Comparison of ENCODE assay signal across 8 cellular contexts in genomic region chr17:36485805-36486203, GRCh38. TPM values are rescaled to one million over a fixed set of nuclear protein-coding genes. Genes with fewer than 3 reads are reported as not detected.
DNase-seq lines count a peak whose midpoint lies in the region; ATAC-seq and TF ChIP-seq lines count a peak whose summit lies in the region.

No MANE protein-coding gene starts in this region.

- peak overlapping the region; percentile 95 for H3K27ac Mint-ChIP-seq in T-helper 1 cell treated with Interleukin-12 subunit alpha and Interleukin-12 subunit beta and Interleukin-4 antibody, amounts not matched to agents 30 μg/mL and 1 μg/mL, for 36 hours
- peak overlapping the region; percentile 99 for H3K27ac Mint-ChIP-seq in stimulated activated naive B cell treated with anti-CD40 and anti-IgM and Interleukin-4, amounts not matched to agents 10 μg/mL and 1 μg/mL and 100 μg/mL, for 72 hours

- H3K9me3 ChIP-seq in SJCRH30 (replicated peaks) (no peaks in the 10 kb centered on the region), gastroesophageal sphincter (no peaks in the 10 kb centered on the region)

- no peak for TF ChIP-seq POLR2A in gastroesophageal sphincter (IDR thresholded peaks at IDR 0.05)

- H3K27ac ChIP-seq in SJCRH30 (no peak overlapping the region), gastroesophageal sphincter (peak overlapping the region in 3 of 4 donors; percentile 91 to 93 (median 93))

- H3K4me1 ChIP-seq in SJCRH30: no peaks in the 10 kb centered on the region; the same call in 1 of the 2 replicates
- H3K4me1 ChIP-seq in gastroesophageal sphincter: peaks cover 0 to 54% (median 21%) of the 10 kb centered on the region in 3 donors

- 14 to 40% methylated on average over 2 of the region's 10 CpGs for WGBS in gastroesophageal sphincter (ENCODE audit: low coverage in 1 of 2), 2 donors

- H3K4me1 Mint-ChIP-seq in T-helper 1 cell treated with Interleukin-12 subunit alpha and Interleukin-12 subunit beta and Interleukin-4 antibody, amounts not matched to agents 30 μg/mL and 1 μg/mL, for 36 hours (ENCODE audit: low read depth): peaks cover 37% of the 10 kb centered on the region
- H3K4me1 Mint-ChIP-seq in stimulated activated naive B cell treated with anti-CD40 and anti-IgM and Interleukin-4, amounts not matched to agents 10 μg/mL and 1 μg/mL and 100 μg/mL, for 72 hours: peaks cover 27 to 63% of the 10 kb centered on the region in 2 donors

- H3K4me3 ChIP-seq in SJCRH30 (peak overlapping the region; percentile 80), gastroesophageal sphincter (peak overlapping the region; percentile 85 to 94)

- no peak for TF ChIP-seq CTCF in gastroesophageal sphincter (IDR thresholded peaks at IDR 0.05)

- H3K9me3 Mint-ChIP-seq in T-helper 1 cell treated with Interleukin-12 subunit alpha and Interleukin-12 subunit beta and Interleukin-4 antibody, amounts not matched to agents 30 μg/mL and 1 μg/mL, for 36 hours: no peaks in the 10 kb centered on the region
- H3K9me3 Mint-ChIP-seq in stimulated activated naive B cell treated with anti-CD40 and anti-IgM and Interleukin-4, amounts not matched to agents 10 μg/mL and 1 μg/mL and 100 μg/mL, for 72 hours: no peaks in the 10 kb centered on the region

- no peak for ATAC-seq in gastroesophageal sphincter
- peak; percentile 37 to 50 for ATAC-seq in stimulated activated naive B cell treated with anti-CD40 and anti-IgM and Interleukin-4, amounts not matched to agents 10 μg/mL and 1 μg/mL and 100 μg/mL, for 72 hours (replicated peaks)

- peaks cover 14% of the 10 kb centered on the region for H3K27me3 Mint-ChIP-seq in T-helper 1 cell treated with Interleukin-12 subunit alpha and Interleukin-12 subunit beta and Interleukin-4 antibody, amounts not matched to agents 30 μg/mL and 1 μg/mL, for 36 hours (ENCODE audit: low read depth)
- H3K27me3 Mint-ChIP-seq in stimulated activated naive B cell treated with anti-CD40 and anti-IgM and Interleukin-4, amounts not matched to agents 10 μg/mL and 1 μg/mL and 100 μg/mL, for 72 hours: peaks cover 18 to 27% of the 10 kb centered on the region in 2 donors

- no peaks in the 10 kb centered on the region for H3K27me3 ChIP-seq in SJCRH30
- H3K27me3 ChIP-seq in gastroesophageal sphincter: peaks cover 15% of the 10 kb centered on the region

- H3K36me3 Mint-ChIP-seq in T-helper 1 cell treated with Interleukin-12 subunit alpha and Interleukin-12 subunit beta and Interleukin-4 antibody, amounts not matched to agents 30 μg/mL and 1 μg/mL, for 36 hours (ENCODE audit: low read depth): peaks cover 11% of the 10 kb centered on the region
- peaks cover 15 to 17% of the 10 kb centered on the region in 2 donors for H3K36me3 Mint-ChIP-seq in stimulated activated naive B cell treated with anti-CD40 and anti-IgM and Interleukin-4, amounts not matched to agents 10 μg/mL and 1 μg/mL and 100 μg/mL, for 72 hours

- DNase-seq in T-helper 1 cell (no peak), SJCRH30 (no peak), GOT3 (lab: John Stamatoyannopoulos, UW) (no peak), NCI-H187 (lab: John Stamatoyannopoulos, UW) (no peak), NCI-H1105 treated with DMSO at 0.1 percent for 48 hours (lab: John Stamatoyannopoulos, UW) (no peak)
- peak; percentile 18 for DNase-seq in stimulated activated naive B cell treated with anti-CD40 and anti-IgM and Interleukin-4, amounts not matched to agents 10 μg/mL and 1 μg/mL and 100 μg/mL, for 72 hours

- H3K36me3 ChIP-seq in SJCRH30 (peaks cover 17% of the 10 kb centered on the region), gastroesophageal sphincter (peaks cover 0 to 4% of the 10 kb centered on the region in 2 donors)

- TF ChIP-seq EP300 in gastroesophageal sphincter (IDR thresholded peaks at IDR 0.05): no peak

- H3K4me3 Mint-ChIP-seq in T-helper 1 cell treated with Interleukin-12 subunit alpha and Interleukin-12 subunit beta and Interleukin-4 antibody, amounts not matched to agents 30 μg/mL and 1 μg/mL, for 36 hours: peak overlapping the region; percentile 97
- peak overlapping the region; percentile 98 to 100 for H3K4me3 Mint-ChIP-seq in stimulated activated naive B cell treated with anti-CD40 and anti-IgM and Interleukin-4, amounts not matched to agents 10 μg/mL and 1 μg/mL and 100 μg/mL, for 72 hours

RNA-seq across cellular contexts. Expression of gene ZNHIT3, which starts 0.7 kb away (rescaled TPM):
- 89.7 and 90.5 TPM in 2 replicates for total RNA-seq in SJCRH30 (2014; rRNA removed; shearing (Covaris generic))
- total RNA-seq in gastroesophageal sphincter: 10 to 100 TPM; 30.8 to 42.0 (median 36.5) TPM

RNA-seq across cellular contexts. Expression of gene MYO19, which starts 48.9 kb away (rescaled TPM):
- total RNA-seq in SJCRH30 (2014; rRNA removed; shearing (Covaris generic)): 70.0 and 93.0 TPM in 2 replicates
- total RNA-seq in gastroesophageal sphincter: 10 to 100 TPM; 23.3 to 63.5 (median 42.5) TPM

RNA-seq across cellular contexts. Expression of gene PIGW, which starts 49.0 kb away (rescaled TPM):
- total RNA-seq in SJCRH30 (2014; rRNA removed; shearing (Covaris generic)): 22.6 and 23.4 TPM in 2 replicates
- total RNA-seq in gastroesophageal sphincter: 1 to 10 TPM; 3.3 to 5.3 (median 4.4) TPM

RNA-seq across cellular contexts. Expression of gene GGNBP2, which starts 58.9 kb away (rescaled TPM):
- 70.8 and 81.9 TPM in 2 replicates for total RNA-seq in SJCRH30 (2014; rRNA removed; shearing (Covaris generic))
- 10 to 100 TPM; 40.1 to 62.9 (median 53.6) TPM for total RNA-seq in gastroesophageal sphincter
